In genomic region chr7:154875297-154875696, GRCh38 we compare ENCODE assay signal across 3 cellular contexts.
"Had no signal": no experiment of that assay in that cellular context is flagged by ENCODE, and none has a peak within 500 bp of the region (broad histone marks: within the 10 kb centered on the region; RNA-seq: fewer than 3 reads in every experiment).

No MANE protein-coding gene starts in this region.

- H3K4me3 ChIP-seq: GM12878 had no signal

- DNase-seq: GDM1, GF-D8 had no signal
